Comparison of ENCODE assay signal across 19 cellular contexts in genomic region chr2:226934546-226935243, GRCh38.
DNase-seq lines count a peak whose midpoint lies in the region; ATAC-seq and TF ChIP-seq lines count a peak whose summit lies in the region.
"Had no signal": no experiment of that assay in that cellular context is flagged by ENCODE, and none has a peak within 500 bp of the region (broad histone marks: within the 10 kb centered on the region; RNA-seq: fewer than 3 reads in every experiment).

No MANE protein-coding gene starts in this region.

- H3K4me3 ChIP-seq in gastroesophageal sphincter (no peak overlapping the region), tibial nerve (no peak overlapping the region)
- H3K4me3 ChIP-seq: BLaER1 treated with 17β-estradiol and CSF1 and Interleukin-3, amounts not matched to agents 10 nM and 100 nM; heart left ventricle; transverse colon had no signal

- TF ChIP-seq POLR2A in gastroesophageal sphincter (IDR thresholded peaks at IDR 0.05) = no peak
- no peak for TF ChIP-seq POLR2A in tibial nerve (IDR thresholded peaks at IDR 0.05)

- DNase-seq in G401 (ENCODE audit: low spot score) = peak; percentile 16
- DNase-seq in NCI-H226 = peak; percentile 11
- no peak for DNase-seq in chondrocyte (ENCODE audit: low spot score)
- DNase-seq in neural crest cell (ENCODE audit: low read depth, low spot score) = no peak
- DNase-seq in AML-193 (lab: John Stamatoyannopoulos, UW) = no peak
- no peak for DNase-seq in tibial nerve (ENCODE audit: low spot score in 2 of 2)
- DNase-seq: activated naive CD4-positive, alpha-beta T cell treated with anti-CD3 and anti-CD28 coated beads for 36 hours; activated T-cell treated with anti-CD3 and anti-CD28 coated beads for 4 hours; brain microvascular endothelial cell; dermis blood vessel endothelial cell; heart left ventricle; Kasumi-1; mammary epithelial cell; naive thymus-derived CD8-positive, alpha-beta T cell; transverse colon had no signal

- peak overlapping the region; percentile 53 for H3K27ac Mint-ChIP-seq in chondrocyte (ENCODE audit: unreplicated experiment)
- H3K27ac Mint-ChIP-seq in neural crest cell (ENCODE audit: unreplicated experiment) = peak overlapping the region; percentile 16
- H3K27ac Mint-ChIP-seq: activated naive CD4-positive, alpha-beta T cell treated with anti-CD3 and anti-CD28 coated beads for 36 hours; naive thymus-derived CD8-positive, alpha-beta T cell; stimulated activated memory B cell treated with anti-CD40 and anti-IgM and Interleukin-4, amounts not matched to agents 10 μg/mL and 1 μg/mL and 100 μg/mL, for 72 hours had no signal

- H3K27me3 Mint-ChIP-seq in chondrocyte (ENCODE audit: low read depth) = no peaks in the 10 kb centered on the region
- no peaks in the 10 kb centered on the region for H3K27me3 Mint-ChIP-seq in neural crest cell (ENCODE audit: low read depth)
- H3K27me3 Mint-ChIP-seq: naive thymus-derived CD8-positive, alpha-beta T cell; stimulated activated memory B cell treated with anti-CD40 and anti-IgM and Interleukin-4, amounts not matched to agents 10 μg/mL and 1 μg/mL and 100 μg/mL, for 72 hours had no signal

- WGBS in gastroesophageal sphincter (ENCODE audit: low coverage in 1 of 2), 2 donors = 83 to 88% methylated on average over 2 to 3 of the region's 3 CpGs
- 94 to 97% methylated on average over 3 of the region's 3 CpGs for WGBS in tibial nerve, 2 donors

- TF ChIP-seq CTCF in chondrocyte (IDR thresholded peaks at IDR 0.05) (no peak), neural crest cell (conservative IDR thresholded peaks at IDR 0.05) (no peak), gastroesophageal sphincter (IDR thresholded peaks at IDR 0.05) (no peak), tibial nerve (IDR thresholded peaks at IDR 0.05) (no peak)

- ATAC-seq in gastroesophageal sphincter (no peak), HG03432 (IDR thresholded peaks at IDR 0.05; ENCODE audit: unreplicated experiment) (no peak)
- ATAC-seq: heart left ventricle; naive thymus-derived CD8-positive, alpha-beta T cell; stimulated activated memory B cell treated with anti-CD40 and anti-IgM and Interleukin-4, amounts not matched to agents 10 μg/mL and 1 μg/mL and 100 μg/mL, for 72 hours had no signal

- H3K27ac ChIP-seq in gastroesophageal sphincter (no peak overlapping the region), tibial nerve (no peak overlapping the region)
- H3K27ac ChIP-seq: BLaER1 treated with 17β-estradiol and CSF1 and Interleukin-3, amounts not matched to agents 10 nM and 100 nM; brain microvascular endothelial cell; heart left ventricle; transverse colon had no signal

- peaks cover 8% of the 10 kb centered on the region for H3K36me3 Mint-ChIP-seq in chondrocyte (ENCODE audit: low read depth)
- peaks cover 20% of the 10 kb centered on the region for H3K36me3 Mint-ChIP-seq in neural crest cell (ENCODE audit: low read depth)

- peaks cover 11% of the 10 kb centered on the region for H3K9me3 Mint-ChIP-seq in chondrocyte (ENCODE audit: low read depth)
- no peaks in the 10 kb centered on the region for H3K9me3 Mint-ChIP-seq in neural crest cell
- H3K9me3 Mint-ChIP-seq: activated naive CD4-positive, alpha-beta T cell treated with anti-CD3 and anti-CD28 coated beads for 36 hours; naive thymus-derived CD8-positive, alpha-beta T cell; stimulated activated memory B cell treated with anti-CD40 and anti-IgM and Interleukin-4, amounts not matched to agents 10 μg/mL and 1 μg/mL and 100 μg/mL, for 72 hours had no signal

- H3K27me3 ChIP-seq in gastroesophageal sphincter = no peaks in the 10 kb centered on the region
- no peaks in the 10 kb centered on the region for H3K27me3 ChIP-seq in tibial nerve
- H3K27me3 ChIP-seq: BLaER1 treated with 17β-estradiol and CSF1 and Interleukin-3, amounts not matched to agents 10 nM and 100 nM; brain microvascular endothelial cell; heart left ventricle; transverse colon had no signal

- H3K4me3 Mint-ChIP-seq in chondrocyte (ENCODE audit: unreplicated experiment) = no peak overlapping the region
- no peak overlapping the region for H3K4me3 Mint-ChIP-seq in neural crest cell
- H3K4me3 Mint-ChIP-seq: activated naive CD4-positive, alpha-beta T cell treated with anti-CD3 and anti-CD28 coated beads for 36 hours; naive thymus-derived CD8-positive, alpha-beta T cell; stimulated activated memory B cell treated with anti-CD40 and anti-IgM and Interleukin-4, amounts not matched to agents 10 μg/mL and 1 μg/mL and 100 μg/mL, for 72 hours had no signal

- H3K4me1 ChIP-seq in gastroesophageal sphincter (no peaks in the 10 kb centered on the region), tibial nerve (no peaks in the 10 kb centered on the region)
- H3K4me1 ChIP-seq: heart left ventricle, transverse colon had no signal

- H3K9me3 ChIP-seq in gastroesophageal sphincter (no peaks in the 10 kb centered on the region), tibial nerve (no peaks in the 10 kb centered on the region)
- H3K9me3 ChIP-seq: BLaER1 treated with 17β-estradiol and CSF1 and Interleukin-3, amounts not matched to agents 10 nM and 100 nM; transverse colon had no signal

- peaks cover 18% of the 10 kb centered on the region for H3K4me1 Mint-ChIP-seq in chondrocyte (ENCODE audit: low read depth)
- peaks cover 4% of the 10 kb centered on the region for H3K4me1 Mint-ChIP-seq in neural crest cell
- H3K4me1 Mint-ChIP-seq: stimulated activated memory B cell treated with anti-CD40 and anti-IgM and Interleukin-4, amounts not matched to agents 10 μg/mL and 1 μg/mL and 100 μg/mL, for 72 hours had no signal

- H3K36me3 ChIP-seq in gastroesophageal sphincter (no peaks in the 10 kb centered on the region), tibial nerve (peaks cover 0 to 12% (median 0%) of the 10 kb centered on the region in 3 donors)
- H3K36me3 ChIP-seq: brain microvascular endothelial cell had no signal

- TF ChIP-seq EP300 in gastroesophageal sphincter (IDR thresholded peaks at IDR 0.05) (no peak), tibial nerve (IDR thresholded peaks at IDR 0.05) (no peak)

- in situ Hi-C loops in G401 (cut with HindIII; ENCODE audit: low sequenced_read_pairs) = no loop called here

Comparison
In these comparisons a context has a peak if more than half of its experiments do, and no peak if none do; other contexts are left out.
1. DNase-seq: peak in G401 (single experiment) and NCI-H226 (single experiment); none in chondrocyte (single experiment), neural crest cell (single experiment), AML-193 (0 of 2) and tibial nerve (0 of 2).